Comparison of ENCODE assay signal across 11 cellular contexts in the genomic region with DNA sequence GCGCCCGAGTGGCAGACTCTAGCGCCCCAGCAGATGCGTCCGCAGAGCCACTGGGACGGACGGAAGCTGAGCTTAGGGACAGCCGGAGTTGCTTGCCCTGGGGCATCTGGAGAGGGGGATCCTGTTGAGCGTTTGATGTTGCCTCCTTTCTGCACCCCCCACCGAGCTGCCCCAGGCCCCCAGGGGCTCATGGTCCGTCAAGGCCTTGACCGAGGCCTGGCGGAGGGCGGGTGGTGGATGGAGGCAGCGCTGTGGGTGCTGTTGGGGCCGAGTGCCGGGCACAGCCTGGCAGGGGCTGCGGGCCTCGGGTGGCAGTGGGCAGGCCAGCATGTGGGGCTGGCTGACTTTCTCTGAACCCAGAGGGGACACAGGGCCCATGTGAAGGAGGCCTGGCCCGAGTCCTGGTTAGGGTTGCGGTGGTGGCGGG. TPM values are rescaled to one million over a fixed set of nuclear protein-coding genes. Genes with fewer than 3 reads are reported as not detected.
A peak's percentile ranks its signal among the peaks of the same experiment; 100 is the strongest.
DNase-seq lines count a peak whose midpoint lies in the region; ATAC-seq and TF ChIP-seq lines count a peak whose summit lies in the region.
"Had no signal": no experiment of that assay in that cellular context is flagged by ENCODE, and none has a peak within 500 bp of the region (broad histone marks: within the 10 kb centered on the region; RNA-seq: fewer than 3 reads in every experiment).

No MANE protein-coding gene starts in this region.

- H3K4me3 Mint-ChIP-seq in activated T-cell treated with anti-CD3 and anti-CD28 coated beads, Interleukin-2, amount 50 U/mL, for 24 hours, result peak overlapping the region; percentile 94
- H3K4me3 Mint-ChIP-seq in T-cell, result peak overlapping the region; percentile 87 to 96 (median 92)
- peak overlapping the region; percentile 96 for H3K4me3 Mint-ChIP-seq in endothelial cell (ENCODE audit: unreplicated experiment)
- H3K4me3 Mint-ChIP-seq in stimulated activated memory B cell treated with anti-CD40 and anti-IgM and Interleukin-4, amounts not matched to agents 10 μg/mL and 1 μg/mL and 100 μg/mL, for 72 hours, result peak overlapping the region; percentile 95

- peaks cover 17% of the 10 kb centered on the region for H3K36me3 Mint-ChIP-seq in activated T-cell treated with anti-CD3 and anti-CD28 coated beads, Interleukin-2, amount 50 U/mL, for 24 hours (ENCODE audit: low read depth)
- H3K36me3 Mint-ChIP-seq in T-cell, result peaks cover 2% of the 10 kb centered on the region
- peaks cover 8% of the 10 kb centered on the region for H3K36me3 Mint-ChIP-seq in endothelial cell (ENCODE audit: low read depth, unreplicated experiment)
- H3K36me3 Mint-ChIP-seq in stimulated activated memory B cell treated with anti-CD40 and anti-IgM and Interleukin-4, amounts not matched to agents 10 μg/mL and 1 μg/mL and 100 μg/mL, for 72 hours, result no peaks in the 10 kb centered on the region

- H3K27ac Mint-ChIP-seq in activated T-cell treated with anti-CD3 and anti-CD28 coated beads, Interleukin-2, amount 50 U/mL, for 24 hours, result peak overlapping the region; percentile 91
- H3K27ac Mint-ChIP-seq in T-cell (peak overlapping the region; percentile 98), endothelial cell (ENCODE audit: unreplicated experiment) (peak overlapping the region; percentile 94)
- H3K27ac Mint-ChIP-seq in stimulated activated memory B cell treated with anti-CD40 and anti-IgM and Interleukin-4, amounts not matched to agents 10 μg/mL and 1 μg/mL and 100 μg/mL, for 72 hours, result peak overlapping the region; percentile 96

- peak overlapping the region in 2 of 10 donors; percentile 81 to 85 for H3K27ac ChIP-seq in heart right ventricle

- H3K27me3 Mint-ChIP-seq in activated T-cell treated with anti-CD3 and anti-CD28 coated beads, Interleukin-2, amount 50 U/mL, for 24 hours, result no peaks in the 10 kb centered on the region
- no peaks in the 10 kb centered on the region for H3K27me3 Mint-ChIP-seq in T-cell
- H3K27me3 Mint-ChIP-seq in endothelial cell (ENCODE audit: unreplicated experiment), result peaks cover 13% of the 10 kb centered on the region
- no peaks in the 10 kb centered on the region for H3K27me3 Mint-ChIP-seq in stimulated activated memory B cell treated with anti-CD40 and anti-IgM and Interleukin-4, amounts not matched to agents 10 μg/mL and 1 μg/mL and 100 μg/mL, for 72 hours

- H3K27me3 ChIP-seq in heart right ventricle, result no peaks in the 10 kb centered on the region

- peak overlapping the region in 2 of 10 donors; percentile 58 to 80 for H3K4me3 ChIP-seq in heart right ventricle

- DNase-seq in activated T-cell treated with anti-CD3 and anti-CD28 coated beads, Interleukin-2, amount 50 U/mL, for 24 hours, result no peak
- DNase-seq in activated T-cell treated with anti-CD3 and anti-CD28 coated beads, Interleukin-2, amount 50 U/mL, for 48 hours, result no peak
- DNase-seq in T-cell (no peak), endothelial cell (ENCODE audit: low spot score) (no peak), AG08396 (ENCODE audit: low spot score) (no peak), head of caudate nucleus (no peak), heart right ventricle (no peak)
- DNase-seq: NCI-H1694; stimulated activated CD4-positive, alpha-beta T cell treated with anti-CD3 and anti-CD28 coated beads, Interleukin-12 subunit alpha, Interleukin-12 subunit beta, amount 100 ng/mL, for 4 hours; stimulated activated naive CD4-positive, alpha-beta T cell treated with Interleukin-2 at 50 U/mL for 16 hours had no signal

- peaks cover 45% of the 10 kb centered on the region for H3K4me1 Mint-ChIP-seq in activated T-cell treated with anti-CD3 and anti-CD28 coated beads, Interleukin-2, amount 50 U/mL, for 24 hours (ENCODE audit: low read depth)
- H3K4me1 Mint-ChIP-seq in T-cell, result peaks cover 31 to 46% (median 39%) of the 10 kb centered on the region in 3 donors
- peaks cover 17% of the 10 kb centered on the region for H3K4me1 Mint-ChIP-seq in endothelial cell (ENCODE audit: unreplicated experiment)
- peaks cover 53% of the 10 kb centered on the region for H3K4me1 Mint-ChIP-seq in stimulated activated memory B cell treated with anti-CD40 and anti-IgM and Interleukin-4, amounts not matched to agents 10 μg/mL and 1 μg/mL and 100 μg/mL, for 72 hours

- WGBS in heart right ventricle, 2 donors, result 91 to 92% methylated on average over 22 of the region's 22 CpGs

- no peaks in the 10 kb centered on the region for H3K9me3 Mint-ChIP-seq in activated T-cell treated with anti-CD3 and anti-CD28 coated beads, Interleukin-2, amount 50 U/mL, for 24 hours
- no peaks in the 10 kb centered on the region for H3K9me3 Mint-ChIP-seq in T-cell
- no peaks in the 10 kb centered on the region for H3K9me3 Mint-ChIP-seq in endothelial cell (ENCODE audit: unreplicated experiment)
- no peaks in the 10 kb centered on the region for H3K9me3 Mint-ChIP-seq in stimulated activated memory B cell treated with anti-CD40 and anti-IgM and Interleukin-4, amounts not matched to agents 10 μg/mL and 1 μg/mL and 100 μg/mL, for 72 hours

- ATAC-seq in T-cell (replicated peaks in 1 of 4) (no peak), heart right ventricle (no peak)
- ATAC-seq in stimulated activated memory B cell treated with anti-CD40 and anti-IgM and Interleukin-4, amounts not matched to agents 10 μg/mL and 1 μg/mL and 100 μg/mL, for 72 hours, result no peak

- CTCF ChIA-PET in T-cell (lab: Charles Lee), result interaction anchor here in 1 of 2 donors (0.7 kb wide), 1 partner anchor 16 kb away, joined by 3 read pairs; no protein-coding TSS in a partner anchor

- intact Hi-C loops in head of caudate nucleus (cut with DNase I), result no loop called here
- intact Hi-C loops in heart right ventricle (cut with DNase I), result no loop called here

- H3K4me1 ChIP-seq in heart right ventricle, result peaks cover 9 to 53% (median 36%) of the 10 kb centered on the region in 9 donors

- TF ChIP-seq CTCF in endothelial cell (IDR thresholded peaks at IDR 0.05; ENCODE audit: unreplicated experiment) (no peak), heart right ventricle (IDR thresholded peaks at IDR 0.05) (no peak)

- POLR2A ChIA-PET in T-cell (lab: Charles Lee), result interaction anchor here in 1 of 2 donors (0.5 to 0.6 kb wide), 2 partner anchors 9 to 87 kb away, joined by 3 to 4 read pairs; no protein-coding TSS in a partner anchor

- H3K36me3 ChIP-seq in heart right ventricle, result no peaks in the 10 kb centered on the region

- no peaks in the 10 kb centered on the region for H3K9me3 ChIP-seq in heart right ventricle

RNA-seq across cellular contexts. Expression of a gene that starts 2.7 kb away (rescaled TPM):
- total RNA-seq in T-cell (100 to 1,000 TPM; 104 to 181 (median 161) TPM), endothelial cell (ENCODE audit: unreplicated experiment) (110 TPM), heart right ventricle (10 to 100 TPM; 17.7 to 32.4 (median 23.7) TPM)
- 10 to 100 TPM; 30.5 to 35.2 TPM for polyA plus RNA-seq in heart right ventricle

RNA-seq across cellular contexts. Expression of a gene that starts 38.5 kb away (rescaled TPM):
- total RNA-seq in T-cell (10 to 100 TPM in 1 of 5 donors, 1 to 10 TPM in 4; 6.0 to 16.1 (median 7.7) TPM), endothelial cell (ENCODE audit: unreplicated experiment) (10.5 TPM), heart right ventricle (1 to 10 TPM in 9 of 10 donors, under 1 TPM in 1; 0.94 to 3.2 (median 1.4) TPM)
- polyA plus RNA-seq in heart right ventricle, result 1 to 10 TPM; 2.0 to 4.3 TPM

RNA-seq across cellular contexts. Expression of a gene that starts 38.5 kb away (rescaled TPM):
- total RNA-seq in T-cell (10 to 100 TPM; 24.8 to 49.2 (median 27.5) TPM), endothelial cell (ENCODE audit: unreplicated experiment) (71.8 TPM), heart right ventricle (10 to 100 TPM; 11.7 to 24.2 (median 14.4) TPM)
- polyA plus RNA-seq in heart right ventricle, result 10 to 100 TPM; 17.0 to 22.1 TPM

RNA-seq across cellular contexts. Expression of a gene that starts 58.4 kb away (rescaled TPM):
- total RNA-seq in T-cell, result 100 to 1,000 TPM; 136 to 185 (median 151) TPM
- total RNA-seq in endothelial cell (ENCODE audit: unreplicated experiment), result 283 TPM
- 10 to 100 TPM; 45.1 to 68.0 (median 57.0) TPM for total RNA-seq in heart right ventricle
- polyA plus RNA-seq in heart right ventricle, result 100 to 1,000 TPM in 1 of 2 donors, 10 to 100 TPM in 1; 93.6 to 185 TPM
